ENCODE assay signal across 18 cellular contexts in genomic region chr2:219174146-219174545, GRCh38. TPM values are rescaled to one million over a fixed set of nuclear protein-coding genes. Genes with fewer than 3 reads are reported as not detected.
A peak's percentile ranks its signal among the peaks of the same experiment; 100 is the strongest.
DNase-seq lines count a peak whose midpoint lies in the region; TF ChIP-seq lines count a peak whose summit lies in the region.
"Had no signal": no experiment of that assay in that cellular context is flagged by ENCODE, and none has a peak within 500 bp of the region (broad histone marks: within the 10 kb centered on the region; RNA-seq: fewer than 3 reads in every experiment).

No MANE protein-coding gene starts in this region.

- H3K4me1 ChIP-seq in breast epithelium, result peaks cover 0 to 13% of the 10 kb centered on the region in 2 donors

- H3K27me3 ChIP-seq in breast epithelium, result no peaks in the 10 kb centered on the region
- H3K27me3 ChIP-seq: brain microvascular endothelial cell, neutrophil, upper lobe of right lung had no signal

- H3K27ac ChIP-seq in breast epithelium, result no peak overlapping the region
- H3K27ac ChIP-seq: brain microvascular endothelial cell, lower lobe of right lung, neutrophil, PC-9, upper lobe of right lung, WERI-Rb-1 had no signal

- TF ChIP-seq POLR2A in breast epithelium (IDR thresholded peaks at IDR 0.05), result no peak

- no TSS peak for BruUV-seq in MCF 10A (replicated peaks; lab: Mats Ljungman, UMichigan)

- CTCF ChIA-PET in MCF 10A (lab: Yijun Ruan, JAX), result interaction anchor here (0.6 to 9.3 kb wide), 14 partner anchors 8 to 350 kb away, joined by 3 to 82 read pairs (median 4); partner anchors contain the start of gene NHEJ1

- TF ChIP-seq CTCF in MCF 10A (IDR thresholded peaks at IDR 0.05; ENCODE audit: unreplicated experiment), result no peak
- TF ChIP-seq CTCF in breast epithelium (IDR thresholded peaks at IDR 0.05), result no peak

- H3K36me3 ChIP-seq in breast epithelium, result no peaks in the 10 kb centered on the region

- H3K9me3 ChIP-seq in breast epithelium, result no peaks in the 10 kb centered on the region
- H3K9me3 ChIP-seq: lower lobe of right lung, neutrophil, upper lobe of right lung had no signal

- H3K4me3 ChIP-seq in breast epithelium, result no peak overlapping the region
- H3K4me3 ChIP-seq: lower lobe of right lung, PC-9, upper lobe of right lung had no signal

- POLR2A ChIA-PET in MCF 10A (lab: Yijun Ruan, JAX), result interaction anchor here (0.9 to 2.0 kb wide), 4 partner anchors 14 to 121 kb away, joined by 3 to 9 read pairs (median 6); partner anchors contain the start of gene ZFAND2B

- no peaks in the 10 kb centered on the region for H3K27me3 Mint-ChIP-seq in MCF 10A (ENCODE audit: insufficient read depth, unreplicated experiment)
- H3K27me3 Mint-ChIP-seq in activated T-helper 1 cell treated with anti-CD3 and anti-CD28 coated beads, Interleukin-12 subunit alpha, Interleukin-12 subunit beta, Interleukin-2, Interleukin-4 antibody, amounts not matched to agents 30 ng/mL and 10 ng/mL and 1 ng/mL, durations not matched to agents 14 hours and 24 hours and 36 hours (ENCODE audit: insufficient read depth), result no peaks in the 10 kb centered on the region

- no peak overlapping the region for H3K4me3 Mint-ChIP-seq in MCF 10A (ENCODE audit: unreplicated experiment)
- H3K4me3 Mint-ChIP-seq in activated T-helper 1 cell treated with anti-CD3 and anti-CD28 coated beads, Interleukin-12 subunit alpha, Interleukin-12 subunit beta, Interleukin-2, Interleukin-4 antibody, amounts not matched to agents 30 ng/mL and 10 ng/mL and 1 ng/mL, durations not matched to agents 14 hours and 24 hours and 36 hours, result peak overlapping the region; percentile 72

- H3K27ac Mint-ChIP-seq in MCF 10A (ENCODE audit: low read depth, unreplicated experiment), result peak overlapping the region; percentile 28
- peak overlapping the region; percentile 50 for H3K27ac Mint-ChIP-seq in activated T-helper 1 cell treated with anti-CD3 and anti-CD28 coated beads, Interleukin-12 subunit alpha, Interleukin-12 subunit beta, Interleukin-2, Interleukin-4 antibody, amounts not matched to agents 30 ng/mL and 10 ng/mL and 1 ng/mL, durations not matched to agents 14 hours and 24 hours and 36 hours

- peaks cover 8% of the 10 kb centered on the region for H3K4me1 Mint-ChIP-seq in MCF 10A (ENCODE audit: insufficient read depth, unreplicated experiment)
- H3K4me1 Mint-ChIP-seq in activated T-helper 1 cell treated with anti-CD3 and anti-CD28 coated beads, Interleukin-12 subunit alpha, Interleukin-12 subunit beta, Interleukin-2, Interleukin-4 antibody, amounts not matched to agents 30 ng/mL and 10 ng/mL and 1 ng/mL, durations not matched to agents 14 hours and 24 hours and 36 hours (ENCODE audit: low read depth), result peaks cover 44% of the 10 kb centered on the region

- DNase-seq in MCF 10A (ENCODE audit: unreplicated experiment) (no peak), breast epithelium (ENCODE audit: low spot score in 2 of 2) (no peak), kidney tubule cell (ENCODE audit: low spot score) (peak; percentile 92), epidermal melanocyte (ENCODE audit: insufficient read length, low spot score) (no peak), COLO668 (lab: John Stamatoyannopoulos, UW; ENCODE audit: unreplicated experiment) (no peak), NOMO-1 treated with dmso at 0.1 percent for 144 hours (lab: John Stamatoyannopoulos, UW; ENCODE audit: unreplicated experiment) (no peak), GOT3 (lab: John Stamatoyannopoulos, UW) (no peak)
- DNase-seq in activated T-helper 1 cell treated with anti-CD3 and anti-CD28 coated beads, Interleukin-12 subunit alpha, Interleukin-12 subunit beta, Interleukin-2, Interleukin-4 antibody, amounts not matched to agents 30 ng/mL and 10 ng/mL and 1 ng/mL, durations not matched to agents 14 hours and 24 hours and 36 hours (ENCODE audit: low spot score), result no peak
- DNase-seq: brain microvascular endothelial cell; DMS79; effector CD4-positive, alpha-beta T cell; lower lobe of right lung; NCI-H510A; PC-9; stimulated activated CD4-positive, alpha-beta T cell treated with anti-CD3 and anti-CD28 coated beads, Interleukin-4, amount 100 ng/mL, for 4 hours; upper lobe of right lung; WERI-Rb-1 had no signal

- peaks cover 41% of the 10 kb centered on the region for H3K36me3 Mint-ChIP-seq in MCF 10A (ENCODE audit: insufficient read depth, unreplicated experiment)
- H3K36me3 Mint-ChIP-seq in activated T-helper 1 cell treated with anti-CD3 and anti-CD28 coated beads, Interleukin-12 subunit alpha, Interleukin-12 subunit beta, Interleukin-2, Interleukin-4 antibody, amounts not matched to agents 30 ng/mL and 10 ng/mL and 1 ng/mL, durations not matched to agents 14 hours and 24 hours and 36 hours (ENCODE audit: low read depth), result peaks cover 28% of the 10 kb centered on the region

- H3K9me3 Mint-ChIP-seq in MCF 10A (ENCODE audit: unreplicated experiment), result no peaks in the 10 kb centered on the region
- no peaks in the 10 kb centered on the region for H3K9me3 Mint-ChIP-seq in activated T-helper 1 cell treated with anti-CD3 and anti-CD28 coated beads, Interleukin-12 subunit alpha, Interleukin-12 subunit beta, Interleukin-2, Interleukin-4 antibody, amounts not matched to agents 30 ng/mL and 10 ng/mL and 1 ng/mL, durations not matched to agents 14 hours and 24 hours and 36 hours

- intact Hi-C loops in MCF 10A (cut with micrococcal nuclease), result no loop called here
- intact Hi-C loops in breast epithelium (cut with DNase I; ENCODE audit: low total_unique reads), result loop anchor here (10.0 kb wide), 1 partner anchor 511 kb away; no protein-coding TSS in a partner anchor
- intact Hi-C loops in activated T-helper 1 cell treated with anti-CD3 and anti-CD28 coated beads, Interleukin-12 subunit alpha, Interleukin-12 subunit beta, Interleukin-2, Interleukin-4 antibody, amounts not matched to agents 30 ng/mL and 10 ng/mL and 1 ng/mL, durations not matched to agents 14 hours and 24 hours and 36 hours (cut with micrococcal nuclease), result no loop called here

RNA-seq across cellular contexts. Expression of gene CNPPD1, which starts 2.6 kb away (rescaled TPM):
- total RNA-seq in MCF 10A (2022) (33.9 and 39.1 TPM in 2 replicates), breast epithelium (10 to 100 TPM; 37.0 to 60.3 (median 37.2) TPM)
- 69.8 and 72.2 TPM in 2 replicates for total RNA-seq in activated T-helper 1 cell treated with anti-CD3 and anti-CD28 coated beads, Interleukin-12 subunit alpha, Interleukin-12 subunit beta, Interleukin-2, Interleukin-4 antibody, amounts not matched to agents 30 ng/mL and 10 ng/mL and 1 ng/mL, durations not matched to agents 14 hours and 24 hours and 36 hours

RNA-seq across cellular contexts. Expression of gene RETREG2, which starts 3.9 kb away (rescaled TPM):
- total RNA-seq in MCF 10A (2022) (49.3 and 64.5 TPM in 2 replicates), breast epithelium (10 to 100 TPM; 58.7 to 79.7 (median 66.3) TPM)
- total RNA-seq in activated T-helper 1 cell treated with anti-CD3 and anti-CD28 coated beads, Interleukin-12 subunit alpha, Interleukin-12 subunit beta, Interleukin-2, Interleukin-4 antibody, amounts not matched to agents 30 ng/mL and 10 ng/mL and 1 ng/mL, durations not matched to agents 14 hours and 24 hours and 36 hours, result 58.4 and 61.5 TPM in 2 replicates

RNA-seq across cellular contexts. Expression of gene SLC23A3, which starts 4.3 kb away (rescaled TPM):
- total RNA-seq in MCF 10A (2022) (1.7 and 2.6 TPM in 2 replicates), breast epithelium (1 to 10 TPM in 2 of 3 donors, under 1 TPM in 1; 0.48 to 3.4 (median 2.0) TPM)
- 1.8 and 1.9 TPM in 2 replicates for total RNA-seq in activated T-helper 1 cell treated with anti-CD3 and anti-CD28 coated beads, Interleukin-12 subunit alpha, Interleukin-12 subunit beta, Interleukin-2, Interleukin-4 antibody, amounts not matched to agents 30 ng/mL and 10 ng/mL and 1 ng/mL, durations not matched to agents 14 hours and 24 hours and 36 hours

RNA-seq across cellular contexts. Expression of gene NHEJ1, which starts 13.5 kb away (rescaled TPM):
- total RNA-seq in MCF 10A (2022) (7.5 and 11.5 TPM in 2 replicates), breast epithelium (10 to 100 TPM; 13.4 to 19.8 (median 17.6) TPM)
- total RNA-seq in activated T-helper 1 cell treated with anti-CD3 and anti-CD28 coated beads, Interleukin-12 subunit alpha, Interleukin-12 subunit beta, Interleukin-2, Interleukin-4 antibody, amounts not matched to agents 30 ng/mL and 10 ng/mL and 1 ng/mL, durations not matched to agents 14 hours and 24 hours and 36 hours, result 18.1 and 20.7 TPM in 2 replicates

RNA-seq across cellular contexts. Expression of gene ZFAND2B, which starts 32.4 kb away (rescaled TPM):
- 61.0 and 73.1 TPM in 2 replicates for total RNA-seq in MCF 10A (2022)
- 10 to 100 TPM; 43.6 to 52.0 (median 45.0) TPM for total RNA-seq in breast epithelium
- total RNA-seq in activated T-helper 1 cell treated with anti-CD3 and anti-CD28 coated beads, Interleukin-12 subunit alpha, Interleukin-12 subunit beta, Interleukin-2, Interleukin-4 antibody, amounts not matched to agents 30 ng/mL and 10 ng/mL and 1 ng/mL, durations not matched to agents 14 hours and 24 hours and 36 hours, result 35.0 and 41.3 TPM in 2 replicates
